ENCODE assay signal across 8 cellular contexts in the genomic region with DNA sequence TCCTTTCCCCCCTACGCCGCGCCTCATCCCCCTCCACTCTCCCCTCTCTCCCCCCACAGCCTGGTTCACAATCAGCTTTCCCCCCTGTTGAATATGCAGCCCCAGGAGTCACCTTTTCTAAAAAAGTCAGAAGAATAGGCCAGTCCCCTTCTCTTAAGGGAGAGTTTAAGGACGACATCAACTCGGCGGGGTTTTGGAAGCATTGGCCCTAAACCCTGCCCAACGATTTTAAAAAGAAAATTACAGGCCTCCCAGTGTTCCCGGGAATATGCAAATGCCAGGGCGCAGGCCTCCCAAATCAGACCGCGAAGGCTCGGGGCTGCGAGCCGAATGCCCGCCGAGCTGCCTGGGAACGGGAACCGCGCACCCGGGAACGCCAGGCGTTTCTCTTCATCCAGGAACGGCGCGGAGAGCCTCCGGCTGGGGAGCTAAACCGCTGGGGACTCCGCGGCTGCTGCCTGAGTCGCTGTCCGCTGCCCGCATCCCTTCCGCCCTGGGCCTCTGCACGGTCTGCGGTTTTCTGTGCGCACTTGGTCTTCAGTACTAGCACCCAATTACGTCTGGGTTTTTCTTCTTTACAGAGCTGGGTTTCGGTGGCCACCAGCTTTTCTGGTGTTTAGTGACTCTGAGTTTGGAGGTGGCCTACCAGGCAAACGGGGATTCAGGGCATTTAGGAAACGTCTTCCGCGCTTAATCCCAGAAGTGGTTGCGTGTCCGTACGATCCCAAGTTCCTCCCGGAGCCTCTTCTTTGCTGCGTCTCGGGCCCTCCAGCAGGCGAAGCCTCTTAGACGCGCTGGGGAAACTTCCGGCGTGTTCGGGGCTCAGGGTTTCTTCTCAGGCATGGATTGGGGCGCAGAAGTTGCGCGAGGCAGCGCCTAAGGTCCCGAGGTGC. TPM values are rescaled to one million over a fixed set of nuclear protein-coding genes. Genes with fewer than 3 reads are reported as not detected.
DNase-seq lines count a peak whose midpoint lies in the region; TF ChIP-seq lines count a peak whose summit lies in the region.

No MANE protein-coding gene starts in this region.

- no peaks in the 10 kb centered on the region for H3K36me3 ChIP-seq in kidney epithelial cell (ENCODE audit: control insufficient read depth, insufficient read depth, low read length)

- H3K27ac ChIP-seq in substantia nigra (ENCODE audit: low read depth, low read length, poor library complexity, severe bottlenecking) = peak overlapping the region; percentile 30

- H3K4me3 ChIP-seq in astrocyte of the spinal cord (ENCODE audit: low read depth, low read length) = peak overlapping the region; percentile 32
- H3K4me3 ChIP-seq in kidney epithelial cell (ENCODE audit: low read depth, low read length) = peak overlapping the region; percentile 36

- no peak for TF ChIP-seq CTCF in astrocyte of the spinal cord (IDR thresholded peaks at IDR 0.05; ENCODE audit: low read depth, low read length)
- no peak for TF ChIP-seq CTCF in kidney epithelial cell (IDR thresholded peaks at IDR 0.05; ENCODE audit: insufficient read depth, low read length, poor library complexity, severe bottlenecking)

- peaks cover 2% of the 10 kb centered on the region for H3K9me3 Mint-ChIP-seq in activated T-cell treated with anti-CD3 and anti-CD28 coated beads, Interleukin-2, amount 50 U/mL, for 24 hours

- peaks cover 86% of the 10 kb centered on the region for H3K27me3 ChIP-seq in kidney epithelial cell (ENCODE audit: control insufficient read depth, insufficient read depth, low read length)

- H3K4me1 Mint-ChIP-seq in activated T-cell treated with anti-CD3 and anti-CD28 coated beads, Interleukin-2, amount 50 U/mL, for 24 hours (ENCODE audit: low read depth) = peaks cover 28% of the 10 kb centered on the region

- no peak overlapping the region for H3K4me3 Mint-ChIP-seq in activated T-cell treated with anti-CD3 and anti-CD28 coated beads, Interleukin-2, amount 50 U/mL, for 24 hours

- peak; percentile 42 for DNase-seq in activated T-cell treated with anti-CD3 and anti-CD28 coated beads, Interleukin-2, amount 50 U/mL, for 24 hours
- DNase-seq in activated T-cell treated with anti-CD3 and anti-CD28 coated beads for 4 hours = no peak
- DNase-seq in astrocyte of the spinal cord (ENCODE audit: low read depth, low spot score) = peak; percentile 54
- no peak for DNase-seq in kidney epithelial cell (ENCODE audit: low read depth)
- peak in 20 of 49 donors; percentile 7 to 62 (median 35) for DNase-seq in substantia nigra (lab: John Stamatoyannopoulos, UW)
- no peak for DNase-seq in NCI-H226
- no peak for DNase-seq in NCI-H187 treated with DMSO at 0.1 percent for 48 hours (lab: John Stamatoyannopoulos, UW)
- no peak for DNase-seq in stimulated activated CD4-positive, alpha-beta T cell treated with anti-CD3 and anti-CD28 coated beads, Interleukin-1b, Interleukin-23, amount 100 ng/mL, for 48 hours

- peak overlapping the region; percentile 47 for H3K27ac Mint-ChIP-seq in activated T-cell treated with anti-CD3 and anti-CD28 coated beads, Interleukin-2, amount 50 U/mL, for 24 hours

- no peaks in the 10 kb centered on the region for H3K36me3 Mint-ChIP-seq in activated T-cell treated with anti-CD3 and anti-CD28 coated beads, Interleukin-2, amount 50 U/mL, for 24 hours (ENCODE audit: low read depth)

- peaks cover 92% of the 10 kb centered on the region for H3K27me3 Mint-ChIP-seq in activated T-cell treated with anti-CD3 and anti-CD28 coated beads, Interleukin-2, amount 50 U/mL, for 24 hours

- in situ Hi-C loops in astrocyte of the spinal cord (cut with HindIII; ENCODE audit: low sequenced_read_pairs) = loop anchor here (25.0 kb wide), 1 partner anchor 649 kb away; a partner anchor contains a TSS

RNA-seq across cellular contexts. Expression of a gene that starts 5.7 kb away (rescaled TPM):
- total RNA-seq in kidney epithelial cell = 1.6 and 2.0 TPM in 2 replicates

Comparison
In these comparisons a context has a peak if more than half of its experiments do, and no peak if none do; other contexts are left out.
1. DNase-seq: peak in activated T-cell treated with anti-CD3 and anti-CD28 coated beads, Interleukin-2, amount 50 U/mL, for 24 hours (single experiment) and astrocyte of the spinal cord (single experiment); none in activated T-cell treated with anti-CD3 and anti-CD28 coated beads for 4 hours (single experiment), kidney epithelial cell (single experiment), NCI-H226 (single experiment), NCI-H187 treated with DMSO at 0.1 percent for 48 hours (single experiment) and stimulated activated CD4-positive, alpha-beta T cell treated with anti-CD3 and anti-CD28 coated beads, Interleukin-1b, Interleukin-23, amount 100 ng/mL, for 48 hours (single experiment).